Comparison of ENCODE assay signal across 19 cellular contexts in the genomic region with DNA sequence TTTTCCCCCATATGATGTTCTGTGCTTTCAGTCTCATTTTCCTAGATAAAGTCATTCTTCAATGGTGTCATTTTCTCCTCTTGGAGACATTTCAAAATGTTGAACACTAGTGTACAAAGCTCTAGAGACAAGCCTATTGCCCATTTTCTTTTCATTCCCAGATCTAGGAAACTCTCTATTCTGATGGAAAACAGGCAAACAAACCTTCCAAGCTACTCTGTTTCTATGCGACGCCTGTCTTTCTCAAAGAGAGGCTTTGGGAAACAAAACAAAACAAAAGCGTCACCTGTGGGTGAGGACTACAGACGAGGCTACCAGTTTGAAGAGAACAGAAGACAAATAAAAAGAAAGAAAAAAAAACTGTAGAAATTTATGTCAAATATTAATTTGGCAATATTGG.
"Had no signal": no experiment of that assay in that cellular context is flagged by ENCODE, and none has a peak within 500 bp of the region (broad histone marks: within the 10 kb centered on the region; RNA-seq: fewer than 3 reads in every experiment).

No MANE protein-coding gene starts in this region.

- H3K27me3 ChIP-seq: ascending aorta, colonic mucosa, thyroid gland had no signal

- H3K27me3 Mint-ChIP-seq: activated CD4-positive, alpha-beta T cell treated with anti-CD3 and anti-CD28 coated beads, Interleukin-2, amount 10 ng/mL, durations not matched to agents 7 days and 5 days; activated naive CD4-positive, alpha-beta T cell treated with anti-CD3 and anti-CD28 coated beads, Interleukin-2, amount 50 U/mL, for 24 hours; central memory CD8-positive, alpha-beta T cell had no signal

- H3K27ac Mint-ChIP-seq: activated CD4-positive, alpha-beta T cell treated with anti-CD3 and anti-CD28 coated beads, Interleukin-2, amount 10 ng/mL, durations not matched to agents 7 days and 5 days; activated CD8-positive, alpha-beta T cell treated with anti-CD3 and anti-CD28 coated beads, Interleukin-2, amount 10 ng/mL, durations not matched to agents 7 days and 5 days; activated naive CD4-positive, alpha-beta T cell treated with anti-CD3 and anti-CD28 coated beads, Interleukin-2, amount 50 U/mL, for 24 hours; activated T-cell treated with anti-CD3 and anti-CD28 coated beads, Interleukin-2, amount 50 U/mL, for 72 hours; endodermal cell; natural killer cell had no signal

- H3K4me1 ChIP-seq: ascending aorta, colonic mucosa, thyroid gland had no signal

- H3K9me3 ChIP-seq: ascending aorta, colonic mucosa, thyroid gland had no signal

- H3K4me3 ChIP-seq: ascending aorta, colonic mucosa, thyroid gland had no signal

- DNase-seq: activated CD4-positive, alpha-beta T cell treated with anti-CD3 and anti-CD28 coated beads, Interleukin-2, amount 10 ng/mL, durations not matched to agents 7 days and 5 days; activated CD8-positive, alpha-beta memory T cell treated with anti-CD3 and anti-CD28 coated beads, Interleukin-2, amount 50 U/mL, for 4 hours; activated CD8-positive, alpha-beta T cell treated with anti-CD3 and anti-CD28 coated beads, Interleukin-2, amount 10 ng/mL, durations not matched to agents 7 days and 5 days; activated gamma-delta T cell; activated T-cell treated with anti-CD3 and anti-CD28 coated beads, Interleukin-2, amount 50 U/mL, for 72 hours; colonic mucosa; endodermal cell; foreskin fibroblast; mesendoderm; natural killer cell; nucleus accumbens; retina; stimulated activated naive CD4-positive, alpha-beta T cell treated with Interleukin-2 at 50 U/mL for 16 hours; thyroid gland had no signal

- H3K9me3 Mint-ChIP-seq: activated CD4-positive, alpha-beta T cell treated with anti-CD3 and anti-CD28 coated beads, Interleukin-2, amount 10 ng/mL, durations not matched to agents 7 days and 5 days; endodermal cell had no signal

- H3K4me1 Mint-ChIP-seq: activated CD4-positive, alpha-beta T cell treated with anti-CD3 and anti-CD28 coated beads, Interleukin-2, amount 10 ng/mL, durations not matched to agents 7 days and 5 days; activated naive CD4-positive, alpha-beta T cell treated with anti-CD3 and anti-CD28 coated beads, Interleukin-2, amount 50 U/mL, for 24 hours; central memory CD8-positive, alpha-beta T cell; natural killer cell had no signal

- H3K36me3 Mint-ChIP-seq: activated naive CD4-positive, alpha-beta T cell treated with anti-CD3 and anti-CD28 coated beads, Interleukin-2, amount 50 U/mL, for 24 hours had no signal

- H3K4me3 Mint-ChIP-seq: activated CD4-positive, alpha-beta T cell treated with anti-CD3 and anti-CD28 coated beads, Interleukin-2, amount 10 ng/mL, durations not matched to agents 7 days and 5 days; activated CD8-positive, alpha-beta T cell treated with anti-CD3 and anti-CD28 coated beads, Interleukin-2, amount 10 ng/mL, durations not matched to agents 7 days and 5 days; activated naive CD4-positive, alpha-beta T cell treated with anti-CD3 and anti-CD28 coated beads, Interleukin-2, amount 50 U/mL, for 24 hours; activated T-cell treated with anti-CD3 and anti-CD28 coated beads, Interleukin-2, amount 50 U/mL, for 72 hours; central memory CD8-positive, alpha-beta T cell; endodermal cell; natural killer cell had no signal

- H3K36me3 ChIP-seq: ascending aorta, colonic mucosa, thyroid gland had no signal

- ATAC-seq: activated CD4-positive, CD25-positive, alpha-beta regulatory T cell treated with anti-CD3 and anti-CD28 coated beads, Interleukin-2, amount 50 U/mL, for 24 hours; activated CD8-positive, alpha-beta T cell treated with anti-CD3 and anti-CD28 coated beads, Interleukin-2, amount 10 ng/mL, durations not matched to agents 7 days and 5 days; activated T-cell treated with anti-CD3 and anti-CD28 coated beads, Interleukin-2, amount 50 U/mL, for 72 hours; natural killer cell had no signal

- H3K27ac ChIP-seq: ascending aorta, colonic mucosa, epithelial cell of prostate, thyroid gland had no signal
